8 cellular contexts compared by ENCODE assay signal in the genomic region with DNA sequence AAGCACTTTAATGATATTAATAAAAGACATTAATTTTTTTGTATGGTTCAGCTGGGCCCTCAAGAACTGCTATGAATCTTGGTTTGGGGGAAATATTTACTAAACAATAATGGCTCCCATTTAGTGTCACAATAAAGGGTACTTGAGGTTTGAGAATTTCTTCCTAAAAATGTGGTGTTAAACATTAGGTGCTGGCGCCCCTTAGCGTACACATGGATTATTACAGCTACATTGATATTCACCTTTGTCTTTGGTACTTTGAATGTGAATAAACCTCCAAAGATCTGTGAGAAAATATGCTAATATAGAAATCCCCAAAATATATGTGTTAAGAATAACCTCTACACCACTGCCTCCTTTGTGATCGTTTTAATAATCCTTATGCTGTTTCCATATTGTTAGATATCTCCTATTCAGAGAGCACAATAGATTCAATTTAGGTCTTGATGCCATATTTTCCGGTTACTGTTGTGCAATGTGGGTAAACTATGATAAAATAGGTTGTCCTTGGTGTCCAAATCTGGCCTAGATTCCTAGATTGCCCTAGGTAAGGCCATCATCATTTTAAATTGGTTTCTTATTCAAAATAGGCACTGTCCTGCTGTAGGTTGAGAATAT.
DNase-seq lines count a peak whose midpoint lies in the region; ATAC-seq and TF ChIP-seq lines count a peak whose summit lies in the region.

No MANE protein-coding gene starts in this region.

- H3K36me3 ChIP-seq in spleen: no peaks in the 10 kb centered on the region

- peak; percentile 87 for TF ChIP-seq CTCF in foreskin keratinocyte (conservative IDR thresholded peaks at IDR 0.05)
- peak in 9 of 11 experiments; percentile 6 to 64 (median 42) for TF ChIP-seq CTCF in spleen (IDR thresholded peaks at IDR 0.05 in 8 of 11, conservative IDR thresholded peaks at IDR 0.05 in 3 of 11)

- no peak for TF ChIP-seq POLR2A in spleen (IDR thresholded peaks at IDR 0.05)

- DNase-seq in D341Med (ENCODE audit: low spot score) (peak; percentile 34), NCI-H1105 treated with DMSO at 0.1 percent for 48 hours (lab: John Stamatoyannopoulos, UW) (peak; percentile 79), foreskin keratinocyte (peak; percentile 1 to 32), spleen (no peak), GOT3 (lab: John Stamatoyannopoulos, UW) (no peak)

- H3K4me3 ChIP-seq in spleen: no peak overlapping the region

- H3K27ac ChIP-seq in foreskin keratinocyte (no peak overlapping the region), spleen (no peak overlapping the region)

- no peaks in the 10 kb centered on the region for H3K9me3 ChIP-seq in spleen

- intact Hi-C loops in spleen (cut with DNase I; ENCODE audit: low total_unique reads): no loop called here

- ATAC-seq in GM21390 (IDR thresholded peaks at IDR 0.05; ENCODE audit: unreplicated experiment): peak; percentile 65
- ATAC-seq in SK-N-SH treated with all-trans-retinoic acid at 6 μM for 48 hours: peak; percentile 56; the same call in 2 of the 3 replicates
- ATAC-seq in foreskin keratinocyte: peak; percentile 42
- no peak for ATAC-seq in GM21360 (IDR thresholded peaks at IDR 0.05; ENCODE audit: unreplicated experiment)

- H3K4me1 ChIP-seq in foreskin keratinocyte (no peaks in the 10 kb centered on the region), spleen (no peaks in the 10 kb centered on the region)

- 19 to 25% (median 23%) methylated on average over 4 of the region's 4 CpGs for WGBS in spleen, 5 donors

- H3K27me3 ChIP-seq in foreskin keratinocyte (no peaks in the 10 kb centered on the region), spleen (replicated peaks in 1 of 7) (no peaks in the 10 kb centered on the region)

TF ChIP-seq in SK-N-SH treated with all-trans-retinoic acid at 6 μM for 48 hours, 23 proteins besides CTCF, POLR2A, EP300 and RAD21:
- TF ChIP-seq ISL1 (CRISPR knock-in tag; IDR thresholded peaks at IDR 0.05): no peak
- TF ChIP-seq, protein P1, sequence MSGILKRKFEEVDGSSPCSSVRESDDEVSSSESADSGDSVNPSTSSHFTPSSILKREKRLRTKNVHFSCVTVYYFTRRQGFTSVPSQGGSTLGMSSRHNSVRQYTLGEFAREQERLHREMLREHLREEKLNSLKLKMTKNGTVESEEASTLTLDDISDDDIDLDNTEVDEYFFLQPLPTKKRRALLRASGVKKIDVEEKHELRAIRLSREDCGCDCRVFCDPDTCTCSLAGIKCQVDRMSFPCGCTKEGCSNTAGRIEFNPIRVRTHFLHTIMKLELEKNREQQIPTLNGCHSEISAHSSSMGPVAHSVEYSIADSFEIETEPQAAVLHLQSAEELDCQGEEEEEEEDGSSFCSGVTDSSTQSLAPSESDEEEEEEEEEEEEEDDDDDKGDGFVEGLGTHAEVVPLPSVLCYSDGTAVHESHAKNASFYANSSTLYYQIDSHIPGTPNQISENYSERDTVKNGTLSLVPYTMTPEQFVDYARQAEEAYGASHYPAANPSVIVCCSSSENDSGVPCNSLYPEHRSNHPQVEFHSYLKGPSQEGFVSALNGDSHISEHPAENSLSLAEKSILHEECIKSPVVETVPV (CRISPR knock-in tag; IDR thresholded peaks at IDR 0.05): no peak
- TF ChIP-seq, protein P2, sequence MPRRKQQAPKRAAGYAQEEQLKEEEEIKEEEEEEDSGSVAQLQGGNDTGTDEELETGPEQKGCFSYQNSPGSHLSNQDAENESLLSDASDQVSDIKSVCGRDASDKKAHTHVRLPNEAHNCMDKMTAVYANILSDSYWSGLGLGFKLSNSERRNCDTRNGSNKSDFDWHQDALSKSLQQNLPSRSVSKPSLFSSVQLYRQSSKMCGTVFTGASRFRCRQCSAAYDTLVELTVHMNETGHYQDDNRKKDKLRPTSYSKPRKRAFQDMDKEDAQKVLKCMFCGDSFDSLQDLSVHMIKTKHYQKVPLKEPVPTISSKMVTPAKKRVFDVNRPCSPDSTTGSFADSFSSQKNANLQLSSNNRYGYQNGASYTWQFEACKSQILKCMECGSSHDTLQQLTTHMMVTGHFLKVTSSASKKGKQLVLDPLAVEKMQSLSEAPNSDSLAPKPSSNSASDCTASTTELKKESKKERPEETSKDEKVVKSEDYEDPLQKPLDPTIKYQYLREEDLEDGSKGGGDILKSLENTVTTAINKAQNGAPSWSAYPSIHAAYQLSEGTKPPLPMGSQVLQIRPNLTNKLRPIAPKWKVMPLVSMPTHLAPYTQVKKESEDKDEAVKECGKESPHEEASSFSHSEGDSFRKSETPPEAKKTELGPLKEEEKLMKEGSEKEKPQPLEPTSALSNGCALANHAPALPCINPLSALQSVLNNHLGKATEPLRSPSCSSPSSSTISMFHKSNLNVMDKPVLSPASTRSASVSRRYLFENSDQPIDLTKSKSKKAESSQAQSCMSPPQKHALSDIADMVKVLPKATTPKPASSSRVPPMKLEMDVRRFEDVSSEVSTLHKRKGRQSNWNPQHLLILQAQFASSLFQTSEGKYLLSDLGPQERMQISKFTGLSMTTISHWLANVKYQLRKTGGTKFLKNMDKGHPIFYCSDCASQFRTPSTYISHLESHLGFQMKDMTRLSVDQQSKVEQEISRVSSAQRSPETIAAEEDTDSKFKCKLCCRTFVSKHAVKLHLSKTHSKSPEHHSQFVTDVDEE (CRISPR knock-in tag; IDR thresholded peaks at IDR 0.05): no peak
- no peak for TF ChIP-seq SNAI2 (CRISPR knock-in tag; IDR thresholded peaks at IDR 0.05)
- no peak for TF ChIP-seq BACH2 (CRISPR knock-in tag; IDR thresholded peaks at IDR 0.05; ENCODE audit: borderline replicate concordance)
- TF ChIP-seq ZNF8 (CRISPR knock-in tag; IDR thresholded peaks at IDR 0.05): no peak
- TF ChIP-seq, protein P3, sequence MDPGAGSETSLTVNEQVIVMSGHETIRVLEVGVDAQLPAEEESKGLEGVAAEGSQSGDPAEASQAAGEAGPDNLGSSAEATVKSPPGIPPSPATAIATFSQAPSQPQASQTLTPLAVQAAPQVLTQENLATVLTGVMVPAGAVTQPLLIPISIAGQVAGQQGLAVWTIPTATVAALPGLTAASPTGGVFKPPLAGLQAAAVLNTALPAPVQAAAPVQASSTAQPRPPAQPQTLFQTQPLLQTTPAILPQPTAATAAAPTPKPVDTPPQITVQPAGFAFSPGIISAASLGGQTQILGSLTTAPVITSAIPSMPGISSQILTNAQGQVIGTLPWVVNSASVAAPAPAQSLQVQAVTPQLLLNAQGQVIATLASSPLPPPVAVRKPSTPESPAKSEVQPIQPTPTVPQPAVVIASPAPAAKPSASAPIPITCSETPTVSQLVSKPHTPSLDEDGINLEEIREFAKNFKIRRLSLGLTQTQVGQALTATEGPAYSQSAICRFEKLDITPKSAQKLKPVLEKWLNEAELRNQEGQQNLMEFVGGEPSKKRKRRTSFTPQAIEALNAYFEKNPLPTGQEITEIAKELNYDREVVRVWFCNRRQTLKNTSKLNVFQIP (CRISPR knock-in tag; IDR thresholded peaks at IDR 0.05; ENCODE audit: borderline replicate concordance, low read depth): no peak
- TF ChIP-seq RARB (CRISPR knock-in tag; IDR thresholded peaks at IDR 0.05): no peak
- TF ChIP-seq ARNTL (CRISPR knock-in tag; IDR thresholded peaks at IDR 0.05; ENCODE audit: borderline replicate concordance, low read depth): no peak
- TF ChIP-seq ZC3H10 (CRISPR knock-in tag; IDR thresholded peaks at IDR 0.05): no peak
- no peak for TF ChIP-seq GLIS3 (CRISPR knock-in tag; IDR thresholded peaks at IDR 0.05)
- no peak for TF ChIP-seq CSDC2 (CRISPR knock-in tag; IDR thresholded peaks at IDR 0.05)

Comparison
In these comparisons a context has a peak if more than half of its experiments do, and no peak if none do; other contexts are left out.
1. DNase-seq: peak in D341Med (single experiment), NCI-H1105 treated with DMSO at 0.1 percent for 48 hours (single experiment) and foreskin keratinocyte (2 of 2); none in spleen (single experiment) and GOT3 (single experiment).